In genomic region chr3:176920806-176921205, GRCh38 we compare ENCODE assay signal across 14 cellular contexts.
A peak's percentile ranks its signal among the peaks of the same experiment; 100 is the strongest.
DNase-seq lines count a peak whose midpoint lies in the region; ATAC-seq, FAIRE-seq and TF ChIP-seq lines count a peak whose summit lies in the region.
"Had no signal": no experiment of that assay in that cellular context is flagged by ENCODE, and none has a peak within 500 bp of the region (broad histone marks: within the 10 kb centered on the region; RNA-seq: fewer than 3 reads in every experiment).

No MANE protein-coding gene starts in this region.

- H3K4me1 ChIP-seq in IMR-90 (ENCODE audit: control insufficient read depth, insufficient read depth, low read length) = peaks cover 4% of the 10 kb centered on the region
- peaks cover 8% of the 10 kb centered on the region for H3K4me1 ChIP-seq in endothelial cell of umbilical vein (ENCODE audit: control insufficient read depth, extremely low read depth, insufficient read depth, low read length)
- peaks cover 7 to 14% of the 10 kb centered on the region in 2 experiments for H3K4me1 ChIP-seq in trophoblast cell (ENCODE audit: control insufficient read depth in 1 of 2, insufficient read depth in 2 of 2, low read length in 2 of 2)
- no peaks in the 10 kb centered on the region for H3K4me1 ChIP-seq in gastroesophageal sphincter
- no peaks in the 10 kb centered on the region; a peak in 1 of 4 replicates for H3K4me1 ChIP-seq in SK-N-SH (ENCODE audit: control insufficient read depth in 1 of 2, insufficient read depth in 2 of 2, low read depth in 1 of 2, low read length in 1 of 2)
- H3K4me1 ChIP-seq: gastrocnemius medialis, prostate gland had no signal

- H4K8ac ChIP-seq in IMR-90 (ENCODE audit: low read depth in 2 of 2, low read length in 2 of 2) = peak overlapping the region; percentile 50 to 83
- no peak overlapping the region for H4K8ac ChIP-seq in trophoblast cell (ENCODE audit: low read depth, low read length)

- H2BK12ac ChIP-seq in trophoblast cell (ENCODE audit: low read length) = peak overlapping the region; percentile 2

- no peak overlapping the region for H3K4me3 ChIP-seq in IMR-90 (ENCODE audit: insufficient read depth, low read depth, low read length)
- no peak overlapping the region for H3K4me3 ChIP-seq in endothelial cell of umbilical vein (replicated peaks in 1 of 3; ENCODE audit: insufficient read depth in 1 of 3, low read depth in 1 of 3, low read length in 3 of 3)
- no peak overlapping the region for H3K4me3 ChIP-seq in trophoblast cell (ENCODE audit: low read depth, low read length)
- H3K4me3 ChIP-seq in gastroesophageal sphincter = no peak overlapping the region
- no peak overlapping the region for H3K4me3 ChIP-seq in SK-N-SH (ENCODE audit: low read depth in 2 of 2, low read length in 1 of 2)
- H3K4me3 ChIP-seq: gastrocnemius medialis, prostate gland had no signal

- CTCF ChIA-PET in IMR-90 (lab: Yijun Ruan, JAX) (interaction anchor here (1.2 to 1.6 kb wide), 3 partner anchors 13 to 18 kb away, joined by 3 to 5 read pairs (median 3); no protein-coding TSS in a partner anchor), endothelial cell of umbilical vein (lab: Charles Lee) (interaction anchor here (1.0 to 1.6 kb wide), 3 partner anchors 12 to 48 kb away, joined by 3 to 4 read pairs (median 4); no protein-coding TSS in a partner anchor), SK-N-SH (lab: Yijun Ruan, JAX) (interaction anchor here (1.1 to 1.2 kb wide), 2 partner anchors 9 to 15 kb away, joined by 3 read pairs; no protein-coding TSS in a partner anchor)

- H3K79me1 ChIP-seq in IMR-90 (ENCODE audit: low read depth in 1 of 2, low read length in 2 of 2) (no peaks in the 10 kb centered on the region), trophoblast cell (ENCODE audit: low read length) (peaks cover 8% of the 10 kb centered on the region)

- peak overlapping the region; percentile 25; the same call in 1 of the 2 replicates for H3K4me2 ChIP-seq in IMR-90 (ENCODE audit: low read depth, low read length)
- H3K4me2 ChIP-seq in endothelial cell of umbilical vein (ENCODE audit: insufficient read depth, low read length) = peak overlapping the region; percentile 2
- H3K4me2 ChIP-seq in trophoblast cell (ENCODE audit: low read length) = no peak overlapping the region
- no peak overlapping the region for H3K4me2 ChIP-seq in SK-N-SH

- H2BK5ac ChIP-seq in IMR-90 (ENCODE audit: low read depth, low read length, poor library complexity, severe bottlenecking) (peak overlapping the region; percentile 4), trophoblast cell (ENCODE audit: low read depth, low read length, poor library complexity) (no peak overlapping the region)

- POLR2A ChIA-PET in IMR-90 (lab: Charles Lee; ENCODE audit: unreplicated experiment) = interaction anchor here (0.5 kb wide), 1 partner anchor 627 kb away, joined by 3 read pairs; no protein-coding TSS in a partner anchor
- POLR2A ChIA-PET in endothelial cell of umbilical vein (lab: Charles Lee) = no interaction called here
- POLR2A ChIA-PET in SK-N-SH (lab: Yijun Ruan, JAX) = no interaction called here

- H3K4ac ChIP-seq in IMR-90 (ENCODE audit: low read depth, low read length) (peak overlapping the region; percentile 44), trophoblast cell (ENCODE audit: low read depth, low read length) (no peak overlapping the region)

- peak; percentile 70 for FAIRE-seq in endothelial cell of umbilical vein (lab: Jason Lieb, UNC)

- peak overlapping the region; percentile 72 for H2BK20ac ChIP-seq in IMR-90 (ENCODE audit: low read depth, low read length)

- DNase-seq in IMR-90 (peak; percentile 13), NCI-H2227 treated with DMSO at 0.1 percent for 48 hours (lab: John Stamatoyannopoulos, UW) (peak; percentile 89), endothelial cell of umbilical vein (ENCODE audit: low read depth, low spot score) (peak; percentile 48), trophoblast cell (no peak), SK-N-SH (no peak)
- no peak for DNase-seq in stimulated activated CD4-positive, alpha-beta T cell treated with anti-CD3 and anti-CD28 coated beads, Interleukin-4, amount 100 ng/mL, for 1 hour
- DNase-seq: CD4-positive, CD25-positive, alpha-beta regulatory T cell; gastrocnemius medialis; left ventricle myocardium superior; NCI-H524 treated with DMSO at 0.1 percent for 48 hours; Right ventricle myocardium superior had no signal

- H3K18ac ChIP-seq in IMR-90 (ENCODE audit: low read depth, low read length) (peak overlapping the region; percentile 48), trophoblast cell (ENCODE audit: low read length) (no peak overlapping the region)

- BruUV-seq in IMR-90 (replicated peaks; lab: Mats Ljungman, UMichigan) = no TSS peak
- BruUV-seq in endothelial cell of umbilical vein (replicated peaks; lab: Mats Ljungman, UMichigan) = no TSS peak

- H3K9me1 ChIP-seq in IMR-90 (ENCODE audit: insufficient read depth, low read length) = 0 out of 2 replicates have a peak, but pooled peaks cover 3% of the 10 kb centered on the region
- no peaks in the 10 kb centered on the region for H3K9me1 ChIP-seq in endothelial cell of umbilical vein (replicated peaks; ENCODE audit: control insufficient read depth, extremely low read depth, insufficient read depth, low read length)

- 40% methylated on average over 1 of the region's 4 CpGs; no CpG with 5 or more reads in 1 of the 2 experiments for WGBS in IMR-90 (ENCODE audit: extremely low coverage in 2 of 2, insufficient read length in 1 of 2), 2 experiments
- WGBS in trophoblast cell (ENCODE audit: extremely low coverage, insufficient coverage, insufficient read length) = no CpG with 5 or more reads among the region's 4 CpGs
- 59 to 65% methylated on average over 4 of the region's 4 CpGs for WGBS in gastroesophageal sphincter (ENCODE audit: low coverage in 1 of 2), 2 donors
- WGBS in SK-N-SH (ENCODE audit: low lambda C conversion rate) = 77% methylated on average over 4 of the region's 4 CpGs

- no peaks in the 10 kb centered on the region for H4K20me1 ChIP-seq in IMR-90 (ENCODE audit: insufficient read depth, low read length)
- no peaks in the 10 kb centered on the region for H4K20me1 ChIP-seq in endothelial cell of umbilical vein (replicated peaks; ENCODE audit: control insufficient read depth, extremely low read depth, insufficient read depth, low read length)
- H4K20me1 ChIP-seq in SK-N-SH (ENCODE audit: insufficient read depth) = no peaks in the 10 kb centered on the region

- H2BK120ac ChIP-seq in IMR-90 (ENCODE audit: low read depth, low read length) (peak overlapping the region; percentile 44; the same call in 1 of the 2 replicates), trophoblast cell (ENCODE audit: insufficient read depth, low read length, poor library complexity) (peak overlapping the region; percentile 58)

- intact Hi-C loops in IMR-90 (cut with micrococcal nuclease) (no loop called here), endothelial cell of umbilical vein (cut with micrococcal nuclease) (no loop called here)

- H2BK15ac ChIP-seq in IMR-90 (ENCODE audit: low read depth, low read length) = 0 out of 3 replicates have a peak overlapping the region, but pooled peaks have one; percentile 60

- peak overlapping the region; percentile 71 for H2AFZ ChIP-seq in IMR-90 (replicated peaks; ENCODE audit: low read length, poor library complexity)
- peak overlapping the region; percentile 98 for H2AFZ ChIP-seq in endothelial cell of umbilical vein (ENCODE audit: low read depth, low read length)
- peak overlapping the region; percentile 1 for H2AFZ ChIP-seq in trophoblast cell (ENCODE audit: insufficient read depth, low read length, poor library complexity)
- no peak overlapping the region for H2AFZ ChIP-seq in SK-N-SH (ENCODE audit: low read depth)

- H3F3A ChIP-seq in SK-N-SH (replicated peaks; ENCODE audit: insufficient read depth) = no peaks in the 10 kb centered on the region

- H2AK5ac ChIP-seq in IMR-90 (ENCODE audit: low read depth, low read length) = 0 out of 2 replicates have a peak overlapping the region, but pooled peaks have one; percentile 15
- no peak overlapping the region for H2AK5ac ChIP-seq in trophoblast cell (ENCODE audit: low read length)

- peak; percentile 16 for ATAC-seq in IMR-90 (ENCODE audit: low read depth)
- ATAC-seq in GM18907 (IDR thresholded peaks at IDR 0.05; ENCODE audit: unreplicated experiment) = no peak
- ATAC-seq in gastroesophageal sphincter = no peak
- ATAC-seq: gastrocnemius medialis, left ventricle myocardium superior had no signal

- H4K5ac ChIP-seq in IMR-90 (ENCODE audit: low read depth, low read length) = peak overlapping the region; percentile 74

- no peak for TF ChIP-seq EP300 in gastroesophageal sphincter (IDR thresholded peaks at IDR 0.05)
- TF ChIP-seq EP300 in SK-N-SH (IDR thresholded peaks at IDR 0.05; ENCODE audit: borderline replicate concordance in 1 of 2, low read depth in 1 of 2, low read length in 1 of 2) = no peak

- peak overlapping the region; percentile 41; the same call in 1 of the 2 replicates for H3K56ac ChIP-seq in IMR-90 (ENCODE audit: extremely low read depth, insufficient read depth, low read length)

- in situ Hi-C loops in IMR-90 (cut with MboI; ENCODE audit: low sequenced_read_pairs) = no loop called here

- TF ChIP-seq POLR2A in IMR-90 (IDR thresholded peaks at IDR 0.05; ENCODE audit: low read depth, low read length) (no peak), endothelial cell of umbilical vein (IDR thresholded peaks at IDR 0.05; ENCODE audit: low read depth, low read length) (no peak), gastroesophageal sphincter (IDR thresholded peaks at IDR 0.05) (no peak)

- no peak for TF ChIP-seq CTCF in IMR-90 (conservative IDR thresholded peaks at IDR 0.05; ENCODE audit: low read depth, low read length)
- TF ChIP-seq CTCF in endothelial cell of umbilical vein (IDR thresholded peaks at IDR 0.05; ENCODE audit: extremely low read depth in 1 of 2, insufficient read depth in 1 of 2, low read depth in 1 of 2, low read length in 2 of 2) = no peak
- no peak for TF ChIP-seq CTCF in gastroesophageal sphincter (IDR thresholded peaks at IDR 0.05)
- no peak for TF ChIP-seq CTCF in SK-N-SH (IDR thresholded peaks at IDR 0.05)

- dilution Hi-C loops in IMR-90 (cut with HindIII; ENCODE audit: low sequenced_read_pairs, unreplicated experiment) = no loop called here
- dilution Hi-C loops in endothelial cell of umbilical vein (cut with MboI; ENCODE audit: extremely low pct_ligation_motif_present, low sequenced_read_pairs) = no loop called here

- H2AK9ac ChIP-seq in IMR-90 (replicated peaks; ENCODE audit: low read depth, low read length, poor library complexity) = peak overlapping the region; percentile 29

- H3K14ac ChIP-seq in IMR-90 (replicated peaks; ENCODE audit: low read depth, low read length) = peak overlapping the region; percentile 0; the same call in 1 of the 2 replicates
- no peak overlapping the region for H3K14ac ChIP-seq in trophoblast cell (ENCODE audit: low read length)

- H4K91ac ChIP-seq in IMR-90 (ENCODE audit: insufficient read depth, low read depth, low read length) (peak overlapping the region; percentile 45; the same call in 1 of the 2 replicates), trophoblast cell (ENCODE audit: low read depth, low read length) (no peak overlapping the region)

- H3K79me2 ChIP-seq in endothelial cell of umbilical vein (ENCODE audit: control insufficient read depth, insufficient read depth, low read length) (no peaks in the 10 kb centered on the region), trophoblast cell (ENCODE audit: control insufficient read depth, insufficient read depth, low read length, poor library complexity) (no peaks in the 10 kb centered on the region), SK-N-SH (ENCODE audit: insufficient read depth) (no peaks in the 10 kb centered on the region)

- no peaks in the 10 kb centered on the region for H3K9me2 ChIP-seq in SK-N-SH

- no peak overlapping the region for H3K9ac ChIP-seq in IMR-90 (ENCODE audit: low read depth, low read length)
- peak overlapping the region; percentile 33 for H3K9ac ChIP-seq in endothelial cell of umbilical vein (replicated peaks; ENCODE audit: extremely low read depth, insufficient read depth, low read length)
- H3K9ac ChIP-seq in trophoblast cell (ENCODE audit: low read length) = no peak overlapping the region
- no peak overlapping the region for H3K9ac ChIP-seq in SK-N-SH

- no peaks in the 10 kb centered on the region for H3K36me3 ChIP-seq in IMR-90 (ENCODE audit: control insufficient read depth, insufficient read depth, low read length)
- H3K36me3 ChIP-seq in endothelial cell of umbilical vein (ENCODE audit: control insufficient read depth in 2 of 2, extremely low read depth in 1 of 2, insufficient read depth in 2 of 2, low read length in 2 of 2) = no peaks in the 10 kb centered on the region
- no peaks in the 10 kb centered on the region for H3K36me3 ChIP-seq in trophoblast cell (ENCODE audit: control insufficient read depth in 1 of 2, insufficient read depth in 2 of 2, low read length in 2 of 2)
- no peaks in the 10 kb centered on the region for H3K36me3 ChIP-seq in gastroesophageal sphincter
- no peaks in the 10 kb centered on the region for H3K36me3 ChIP-seq in SK-N-SH (replicated peaks in 1 of 2; ENCODE audit: control insufficient read depth in 1 of 2, insufficient read depth in 2 of 2, low read length in 1 of 2)
- H3K36me3 ChIP-seq: gastrocnemius medialis, prostate gland had no signal

- TF ChIP-seq RAD21 in IMR-90 (IDR thresholded peaks at IDR 0.05; ENCODE audit: low read length) (no peak), SK-N-SH (IDR thresholded peaks at IDR 0.05; ENCODE audit: low read length) (no peak)

- H3K23ac ChIP-seq in IMR-90 (ENCODE audit: low read depth, low read length) (no peak overlapping the region; the same call in 1 of the 2 replicates), trophoblast cell (ENCODE audit: low read length) (no peak overlapping the region)

- H4K12ac ChIP-seq in trophoblast cell (ENCODE audit: low read depth, low read length) = no peak overlapping the region

- H3K27me3 ChIP-seq in IMR-90 (ENCODE audit: control insufficient read depth, insufficient read depth, low read length) (no peaks in the 10 kb centered on the region), endothelial cell of umbilical vein (ENCODE audit: control insufficient read depth in 2 of 2, insufficient read depth in 2 of 2, low read length in 2 of 2) (peaks cover 0 to 2% of the 10 kb centered on the region in 2 experiments), trophoblast cell (ENCODE audit: insufficient read depth, low read length) (no peaks in the 10 kb centered on the region), gastroesophageal sphincter (no peaks in the 10 kb centered on the region), SK-N-SH (ENCODE audit: insufficient read depth) (no peaks in the 10 kb centered on the region; the same call in 1 of the 2 replicates)
- H3K27me3 ChIP-seq: gastrocnemius medialis had no signal

- H3K9me3 ChIP-seq in IMR-90 (ENCODE audit: control insufficient read depth, insufficient read depth, low read length) = no peaks in the 10 kb centered on the region
- H3K9me3 ChIP-seq in endothelial cell of umbilical vein (replicated peaks; ENCODE audit: control insufficient read depth, insufficient read depth, low read length) = no peaks in the 10 kb centered on the region
- H3K9me3 ChIP-seq in trophoblast cell (ENCODE audit: insufficient read depth, low read depth, low read length) = no peaks in the 10 kb centered on the region
- H3K9me3 ChIP-seq in gastroesophageal sphincter = no peaks in the 10 kb centered on the region
- no peaks in the 10 kb centered on the region for H3K9me3 ChIP-seq in SK-N-SH
- H3K9me3 ChIP-seq: gastrocnemius medialis, prostate gland had no signal

- H3K27ac ChIP-seq in IMR-90 (ENCODE audit: insufficient read depth, low read length) = no peak overlapping the region
- H3K27ac ChIP-seq in endothelial cell of umbilical vein (ENCODE audit: insufficient read depth, low read depth, low read length) = peak overlapping the region; percentile 38
- H3K27ac ChIP-seq in trophoblast cell (ENCODE audit: low read depth, low read length) = no peak overlapping the region
- H3K27ac ChIP-seq in gastroesophageal sphincter = no peak overlapping the region
- H3K27ac ChIP-seq in SK-N-SH (ENCODE audit: low read depth in 2 of 2, low read length in 1 of 2) = no peak overlapping the region
- H3K27ac ChIP-seq: gastrocnemius medialis, prostate gland had no signal

Comparison
In these comparisons a context has a peak if more than half of its experiments do, and no peak if none do; other contexts are left out.
1. DNase-seq: peak in IMR-90 (single experiment), NCI-H2227 treated with DMSO at 0.1 percent for 48 hours (single experiment) and endothelial cell of umbilical vein (single experiment); none in trophoblast cell (0 of 2), stimulated activated CD4-positive, alpha-beta T cell treated with anti-CD3 and anti-CD28 coated beads, Interleukin-4, amount 100 ng/mL, for 1 hour (single experiment) and SK-N-SH (single experiment).
2. H3K4me2 ChIP-seq: peak in IMR-90 (single experiment) and endothelial cell of umbilical vein (single experiment); none in trophoblast cell (single experiment) and SK-N-SH (single experiment).